ENCODE assay signal across 8 cellular contexts in the genomic region with DNA sequence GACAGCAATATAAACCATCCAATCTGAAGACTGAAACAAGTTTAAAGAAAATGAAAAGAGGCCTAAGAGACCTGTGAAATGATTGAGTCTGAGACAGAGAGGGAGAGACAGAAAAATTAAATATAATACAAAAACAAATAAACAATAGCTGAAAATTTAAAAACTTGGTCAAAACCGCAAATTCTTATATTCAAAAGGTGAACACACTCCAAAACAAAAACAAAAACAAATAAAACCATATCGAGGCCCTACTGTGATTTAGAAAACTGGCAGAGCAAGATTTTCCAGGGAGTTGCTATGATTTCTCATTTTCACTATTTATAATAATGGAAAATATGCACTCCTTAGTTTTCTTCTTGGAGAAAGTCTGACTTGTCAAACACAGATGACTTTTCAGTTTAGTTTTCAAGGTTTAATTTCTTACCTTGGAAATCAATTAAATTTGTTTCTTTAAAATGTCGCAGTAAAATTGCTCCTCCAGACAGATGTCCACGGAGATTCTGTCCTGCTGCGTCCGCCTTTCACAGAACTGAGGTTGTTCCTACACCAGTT.
DNase-seq lines count a peak whose midpoint lies in the region; ATAC-seq and TF ChIP-seq lines count a peak whose summit lies in the region.

No MANE protein-coding gene starts in this region.

- peak overlapping the region; percentile 65 to 98 (median 74) for H3K4me3 ChIP-seq in heart right ventricle
- H3K4me3 ChIP-seq in mesodermal cell (ENCODE audit: extremely low read depth, insufficient read depth, low read length, poor library complexity, severe bottlenecking), result peak overlapping the region; percentile 85
- peak overlapping the region; percentile 66 to 78 for H3K4me3 ChIP-seq in vagina

- TF ChIP-seq POLR2A in vagina (IDR thresholded peaks at IDR 0.05), result no peak

- H3K4me1 ChIP-seq in heart right ventricle (peaks cover 0 to 36% (median 28%) of the 10 kb centered on the region in 9 donors), mesodermal cell (ENCODE audit: control insufficient read depth, insufficient read depth, low read length, poor library complexity, severe bottlenecking) (no peaks in the 10 kb centered on the region), vagina (peaks cover 35% of the 10 kb centered on the region)

- H3K27me3 ChIP-seq in heart right ventricle, result no peaks in the 10 kb centered on the region
- H3K27me3 ChIP-seq in vagina, result no peaks in the 10 kb centered on the region

- peaks cover 13 to 39% (median 27%) of the 10 kb centered on the region in 5 experiments for H3K9me3 Mint-ChIP-seq in brain

- H3K36me3 ChIP-seq in heart right ventricle, result peaks cover 0 to 4% (median 0%) of the 10 kb centered on the region in 9 donors
- peaks cover 11% of the 10 kb centered on the region for H3K36me3 ChIP-seq in mesodermal cell (ENCODE audit: control insufficient read depth, insufficient read depth, low read length)
- no peaks in the 10 kb centered on the region for H3K36me3 ChIP-seq in vagina

- WGBS in heart right ventricle, 2 donors, result 14% methylated on average over 6 of the region's 6 CpGs
- 8 to 10% methylated on average over 4 to 5 of the region's 6 CpGs for WGBS in mesodermal cell (ENCODE audit: insufficient coverage in 2 of 2), 2 experiments

- ATAC-seq in heart right ventricle (no peak), left ventricle myocardium superior (no peak), HG02981 (IDR thresholded peaks at IDR 0.05; ENCODE audit: unreplicated experiment) (no peak)

- TF ChIP-seq CTCF in heart right ventricle (IDR thresholded peaks at IDR 0.05), result no peak
- no peak for TF ChIP-seq CTCF in brain (conservative IDR thresholded peaks at IDR 0.05)
- no peak for TF ChIP-seq CTCF in vagina (IDR thresholded peaks at IDR 0.05)

- H3K9me3 ChIP-seq in heart right ventricle (no peaks in the 10 kb centered on the region), mesodermal cell (ENCODE audit: control insufficient read depth, low read length) (no peaks in the 10 kb centered on the region), vagina (no peaks in the 10 kb centered on the region)

- DNase-seq in heart right ventricle, result no peak
- DNase-seq in left ventricle myocardium superior, result no peak
- no peak for DNase-seq in vagina (ENCODE audit: extremely low spot score in 2 of 2)
- DNase-seq in NCI-H1092 (lab: John Stamatoyannopoulos, UW), result no peak
- no peak for DNase-seq in activated CD8-positive, alpha-beta memory T cell treated with anti-CD3 and anti-CD28 coated beads for 24 hours

- H3K27ac ChIP-seq in heart right ventricle (peak overlapping the region in 9 of 10 donors; percentile 85 to 93 (median 89)), mesodermal cell (ENCODE audit: low read depth, low read length, severe bottlenecking) (peak overlapping the region; percentile 82), vagina (peak overlapping the region; percentile 78)

- intact Hi-C loops in heart right ventricle (cut with DNase I) (loop anchor here in 3 of 10 donors (1.0 to 10.0 kb wide), 3 partner anchors 32 to 138 kb away; no protein-coding TSS in a partner anchor), left ventricle myocardium superior (cut with micrococcal nuclease) (no loop called here), vagina (cut with DNase I) (no loop called here)

- peak overlapping the region; percentile 89 to 98 (median 93) for H3K4me3 Mint-ChIP-seq in brain

- peaks cover 17% of the 10 kb centered on the region for H3K27me3 Mint-ChIP-seq in brain

- H3K36me3 Mint-ChIP-seq in brain, result peaks cover 39% of the 10 kb centered on the region

- peak overlapping the region; percentile 94 to 99 (median 96) for H3K27ac Mint-ChIP-seq in brain

- H3K4me1 Mint-ChIP-seq in brain, result peaks cover 44% of the 10 kb centered on the region
